Comparison of ENCODE assay signal across 17 cellular contexts in genomic region chr17:73717690-73718089, GRCh38.
DNase-seq lines count a peak whose midpoint lies in the region; ATAC-seq, FAIRE-seq and TF ChIP-seq lines count a peak whose summit lies in the region.
"Had no signal": no experiment of that assay in that cellular context is flagged by ENCODE, and none has a peak within 500 bp of the region (broad histone marks: within the 10 kb centered on the region; RNA-seq: fewer than 3 reads in every experiment).

No MANE protein-coding gene starts in this region.

- no peak overlapping the region for H3K14ac ChIP-seq in neuronal stem cell (ENCODE audit: low read length)

- no peak overlapping the region for H2BK120ac ChIP-seq in neuronal stem cell (ENCODE audit: low read depth, low read length)

- H3K36me3 ChIP-seq in DND-41 (ENCODE audit: insufficient read depth, low read length) (no peaks in the 10 kb centered on the region), bronchial epithelial cell (ENCODE audit: control insufficient read depth, insufficient read depth, low read length) (no peaks in the 10 kb centered on the region), neuronal stem cell (replicated peaks in 1 of 2; ENCODE audit: control insufficient read depth in 2 of 2, insufficient read depth in 2 of 2, low read length in 2 of 2) (no peaks in the 10 kb centered on the region), uterus (no peaks in the 10 kb centered on the region)

- H3K4me1 ChIP-seq in DND-41 (ENCODE audit: insufficient read depth, low read length) (peaks cover 38% of the 10 kb centered on the region), neuronal stem cell (ENCODE audit: control insufficient read depth in 2 of 2, insufficient read depth in 1 of 2, low read depth in 1 of 2, low read length in 2 of 2) (peaks cover 16 to 19% of the 10 kb centered on the region in 2 donors), uterus (no peaks in the 10 kb centered on the region)
- H3K4me1 ChIP-seq: Caco-2 had no signal

- TF ChIP-seq POLR2A in uterus (IDR thresholded peaks at IDR 0.05) = no peak

- no peak overlapping the region for H3K23ac ChIP-seq in neuronal stem cell (ENCODE audit: low read depth, low read length, poor library complexity)

- DNase-seq in DND-41 = no peak
- no peak for DNase-seq in bronchial epithelial cell (ENCODE audit: low read depth)
- no peak for DNase-seq in neuronal stem cell (ENCODE audit: low spot score)
- no peak for DNase-seq in uterus
- DNase-seq in inferior parietal cortex (ENCODE audit: extremely low spot score) = no peak
- DNase-seq: C1 segment of cervical spinal cord; Caco-2; CD8-positive, alpha-beta T cell; DMS153; EL; GDM1; GOT3; HCEC 1CT had no signal

- H2BK12ac ChIP-seq in neuronal stem cell (ENCODE audit: low read length) = no peak overlapping the region

- FAIRE-seq in bronchial epithelial cell (lab: Jason Lieb, UNC) = peak; percentile 77
- FAIRE-seq: GM12878, GM18507, H54 had no signal

- TF ChIP-seq CTCF in DND-41 (IDR thresholded peaks at IDR 0.05; ENCODE audit: borderline replicate concordance, extremely low read depth, low read length, poor library complexity, severe bottlenecking) (no peak), bronchial epithelial cell (IDR thresholded peaks at IDR 0.05; ENCODE audit: insufficient read depth, low read length, severe bottlenecking) (no peak), uterus (IDR thresholded peaks at IDR 0.05) (no peak)

- H3K79me1 ChIP-seq in neuronal stem cell (ENCODE audit: low read depth, low read length) = no peaks in the 10 kb centered on the region

- H3K9me3 ChIP-seq in DND-41 (ENCODE audit: insufficient read depth, low read length, severe bottlenecking) = peaks cover 7% of the 10 kb centered on the region
- no peaks in the 10 kb centered on the region for H3K9me3 ChIP-seq in neuronal stem cell (replicated peaks in 1 of 2; ENCODE audit: control insufficient read depth in 2 of 2, insufficient read depth in 1 of 2, low read depth in 1 of 2, low read length in 2 of 2)
- H3K9me3 ChIP-seq in uterus = no peaks in the 10 kb centered on the region
- H3K9me3 ChIP-seq: Caco-2 had no signal

- intact Hi-C loops in uterus (cut with DNase I; ENCODE audit: low total_unique reads) = no loop called here

- H3K4me3 ChIP-seq in DND-41 (ENCODE audit: low read depth in 1 of 2, low read length in 2 of 2) (no peak overlapping the region), bronchial epithelial cell (ENCODE audit: low read depth, low read length) (no peak overlapping the region), neuronal stem cell (ENCODE audit: low read length in 2 of 2) (no peak overlapping the region), uterus (no peak overlapping the region)
- H3K4me3 ChIP-seq: GM12878 had no signal

- H4K20me1 ChIP-seq in DND-41 (ENCODE audit: insufficient read depth, low read length) = no peaks in the 10 kb centered on the region

- H3K4me2 ChIP-seq in DND-41 (ENCODE audit: insufficient read depth, low read length) (no peak overlapping the region), neuronal stem cell (ENCODE audit: insufficient read depth, low read length, poor library complexity, severe bottlenecking) (no peak overlapping the region)

- H2AFZ ChIP-seq in DND-41 (ENCODE audit: low read depth, low read length) (no peak overlapping the region), neuronal stem cell (ENCODE audit: low read length) (no peak overlapping the region)

- H3K9ac ChIP-seq in DND-41 (ENCODE audit: low read depth, low read length) = no peak overlapping the region
- no peak overlapping the region for H3K9ac ChIP-seq in neuronal stem cell (ENCODE audit: low read depth, low read length, poor library complexity)

- H3K27ac ChIP-seq in DND-41 (ENCODE audit: low read length) = 0 out of 2 replicates have a peak overlapping the region, but pooled peaks have one; percentile 35
- H3K27ac ChIP-seq in neuronal stem cell (replicated peaks; ENCODE audit: low read length) = no peak overlapping the region
- H3K27ac ChIP-seq in uterus = no peak overlapping the region

- no peak overlapping the region for H4K8ac ChIP-seq in neuronal stem cell (ENCODE audit: low read depth, low read length)

- no peak overlapping the region for H2BK5ac ChIP-seq in neuronal stem cell (ENCODE audit: low read length)

- no peak overlapping the region for H3K4ac ChIP-seq in neuronal stem cell (ENCODE audit: low read length)

- no peak for ATAC-seq in DND-41 (ENCODE audit: insufficient read depth, low read depth)
- no peak for ATAC-seq in GM21528 (IDR thresholded peaks at IDR 0.05; ENCODE audit: low FRiP score, unreplicated experiment)
- ATAC-seq: CD8-positive, alpha-beta T cell; GM12878 had no signal

- no peak overlapping the region for H4K91ac ChIP-seq in neuronal stem cell (ENCODE audit: low read depth, low read length, poor library complexity)

- H2AK5ac ChIP-seq in neuronal stem cell (ENCODE audit: low read depth, low read length) = no peak overlapping the region

- no peak overlapping the region for H2BK15ac ChIP-seq in neuronal stem cell (ENCODE audit: low read length)

- H3K27me3 ChIP-seq in DND-41 (ENCODE audit: insufficient read depth, low read length, poor library complexity) = peaks cover 3% of the 10 kb centered on the region
- H3K27me3 ChIP-seq in bronchial epithelial cell (ENCODE audit: control insufficient read depth, insufficient read depth, low read length) = peaks cover 2% of the 10 kb centered on the region
- H3K27me3 ChIP-seq in neuronal stem cell (ENCODE audit: control insufficient read depth in 3 of 3, insufficient read depth in 3 of 3, low read depth in 1 of 3, low read length in 3 of 3) = peaks cover 0 to 35% (median 0%) of the 10 kb centered on the region in 3 experiments
- H3K27me3 ChIP-seq in uterus = peaks cover 0 to 6% of the 10 kb centered on the region in 2 donors

- H3K79me2 ChIP-seq in DND-41 (ENCODE audit: insufficient read depth, low read length) = no peaks in the 10 kb centered on the region

- WGBS in neuronal stem cell (ENCODE audit: extremely low coverage in 2 of 2, insufficient read length in 2 of 2, insufficient replicate concordance in 1 of 2), 2 donors = no CpG with 5 or more reads among the region's 5 CpGs

- peak overlapping the region; percentile 31 for H3K18ac ChIP-seq in neuronal stem cell (ENCODE audit: low read length)
